8 cellular contexts compared by ENCODE assay signal in genomic region chr3:124812291-124813265, GRCh38.
A peak's percentile ranks its signal among the peaks of the same experiment; 100 is the strongest.
DNase-seq lines count a peak whose midpoint lies in the region; ATAC-seq and TF ChIP-seq lines count a peak whose summit lies in the region.

No MANE protein-coding gene starts in this region.

- no peak overlapping the region for H2BK5ac ChIP-seq in mesenchymal stem cell (ENCODE audit: low read depth, low read length, poor library complexity, severe bottlenecking)

- no peak for TF ChIP-seq CTCF in colonic mucosa (IDR thresholded peaks at IDR 0.05)

- intact Hi-C loops in colonic mucosa (cut with DNase I) = no loop called here

- peak overlapping the region in 1 of 2 donors; percentile 36 for H3K9ac ChIP-seq in colonic mucosa (ENCODE audit: low read depth in 2 of 2, low read length in 2 of 2)
- H3K9ac ChIP-seq in mesenchymal stem cell (ENCODE audit: low read length) = peak overlapping the region; percentile 63

- peak overlapping the region; percentile 27 to 75 for H3K4ac ChIP-seq in mesenchymal stem cell (ENCODE audit: low read depth in 1 of 2, low read length in 2 of 2)

- H2BK15ac ChIP-seq in mesenchymal stem cell (ENCODE audit: low read depth, poor library complexity, severe bottlenecking) = no peak overlapping the region

- H3K27ac ChIP-seq in colonic mucosa = peak overlapping the region; percentile 85
- H3K27ac ChIP-seq in mesenchymal stem cell (ENCODE audit: low read length, poor library complexity, severe bottlenecking) = peak overlapping the region; percentile 57

- no peak for ATAC-seq in HG03565 (IDR thresholded peaks at IDR 0.05; ENCODE audit: unreplicated experiment)

- H3K4me3 ChIP-seq in colonic mucosa = no peak overlapping the region
- H3K4me3 ChIP-seq in mesenchymal stem cell (ENCODE audit: insufficient read depth in 1 of 2, low read depth in 1 of 2, low read length in 2 of 2) = peak overlapping the region in 1 of 2 experiments; percentile 37

- H3K4me1 ChIP-seq in colonic mucosa = peaks cover 25% of the 10 kb centered on the region
- peaks cover 22% of the 10 kb centered on the region for H3K4me1 ChIP-seq in mesenchymal stem cell (ENCODE audit: control insufficient read depth, insufficient read depth, low read depth, low read length)

- H3K4me2 ChIP-seq in mesenchymal stem cell (ENCODE audit: low read length, poor library complexity, severe bottlenecking) = peak overlapping the region; percentile 58

- H3K27me3 ChIP-seq in colonic mucosa = no peaks in the 10 kb centered on the region
- H3K27me3 ChIP-seq in mesenchymal stem cell (ENCODE audit: control insufficient read depth in 1 of 2, insufficient read depth in 1 of 2, low read length in 2 of 2) = no peaks in the 10 kb centered on the region

- DNase-seq in 8988T (peak; percentile 58), HuH-7.5 (ENCODE audit: low spot score) (peak; percentile 73), colonic mucosa (peak; percentile 80), mesenchymal stem cell (peak; percentile 96), NCI-H146 (lab: John Stamatoyannopoulos, UW) (no peak)
- DNase-seq in activated CD8-positive, alpha-beta memory T cell treated with anti-CD3 and anti-CD28 coated beads for 24 hours = no peak
- no peak for DNase-seq in activated naive CD4-positive, alpha-beta T cell treated with Interleukin-2 at 50 U/mL for 16 hours

- peak overlapping the region; percentile 47 for H2AFZ ChIP-seq in mesenchymal stem cell (ENCODE audit: low read depth, low read length)

- H4K8ac ChIP-seq in mesenchymal stem cell (ENCODE audit: low read length) = peak overlapping the region; percentile 24

- H2AK5ac ChIP-seq in mesenchymal stem cell (ENCODE audit: low read length, severe bottlenecking) = peak overlapping the region; percentile 98

- 20% methylated on average over 13 of the region's 15 CpGs for WGBS in mesenchymal stem cell

- H4K91ac ChIP-seq in mesenchymal stem cell (ENCODE audit: low read length) = peak overlapping the region; percentile 20

- H3K36me3 ChIP-seq in colonic mucosa = no peaks in the 10 kb centered on the region
- H3K36me3 ChIP-seq in mesenchymal stem cell (ENCODE audit: control insufficient read depth in 1 of 2, insufficient read depth in 2 of 2, low read depth in 1 of 2, low read length in 2 of 2) = peaks cover 35 to 60% of the 10 kb centered on the region in 2 experiments

- H3K79me1 ChIP-seq in mesenchymal stem cell (replicated peaks; ENCODE audit: low read length, poor library complexity, severe bottlenecking) = peaks cover 13% of the 10 kb centered on the region

- H3K9me3 ChIP-seq in colonic mucosa (no peaks in the 10 kb centered on the region), mesenchymal stem cell (ENCODE audit: control insufficient read depth, low read length) (no peaks in the 10 kb centered on the region)

- peak overlapping the region in 1 of 2 experiments; percentile 46 for H3K23ac ChIP-seq in mesenchymal stem cell (ENCODE audit: low read length in 2 of 2)

- peak overlapping the region; percentile 11 to 89 for H2BK12ac ChIP-seq in mesenchymal stem cell (ENCODE audit: low read length in 2 of 2)

- peak overlapping the region; percentile 67 to 79 for H3K18ac ChIP-seq in mesenchymal stem cell (ENCODE audit: low read depth in 1 of 2, low read length in 2 of 2)

- peak overlapping the region; percentile 64 for H2BK120ac ChIP-seq in mesenchymal stem cell (ENCODE audit: low read depth, low read length)

- H3K14ac ChIP-seq in mesenchymal stem cell (ENCODE audit: low read length in 2 of 2) = no peak overlapping the region

Comparison
In these comparisons a context has a peak if more than half of its experiments do, and no peak if none do; other contexts are left out.
1. DNase-seq: peak in 8988T (single experiment), HuH-7.5 (single experiment), colonic mucosa (single experiment) and mesenchymal stem cell (single experiment); none in activated CD8-positive, alpha-beta memory T cell treated with anti-CD3 and anti-CD28 coated beads for 24 hours (single experiment), activated naive CD4-positive, alpha-beta T cell treated with Interleukin-2 at 50 U/mL for 16 hours (single experiment) and NCI-H146 (single experiment).